ENCODE assay signal across 1 cellular context in the genomic region with DNA sequence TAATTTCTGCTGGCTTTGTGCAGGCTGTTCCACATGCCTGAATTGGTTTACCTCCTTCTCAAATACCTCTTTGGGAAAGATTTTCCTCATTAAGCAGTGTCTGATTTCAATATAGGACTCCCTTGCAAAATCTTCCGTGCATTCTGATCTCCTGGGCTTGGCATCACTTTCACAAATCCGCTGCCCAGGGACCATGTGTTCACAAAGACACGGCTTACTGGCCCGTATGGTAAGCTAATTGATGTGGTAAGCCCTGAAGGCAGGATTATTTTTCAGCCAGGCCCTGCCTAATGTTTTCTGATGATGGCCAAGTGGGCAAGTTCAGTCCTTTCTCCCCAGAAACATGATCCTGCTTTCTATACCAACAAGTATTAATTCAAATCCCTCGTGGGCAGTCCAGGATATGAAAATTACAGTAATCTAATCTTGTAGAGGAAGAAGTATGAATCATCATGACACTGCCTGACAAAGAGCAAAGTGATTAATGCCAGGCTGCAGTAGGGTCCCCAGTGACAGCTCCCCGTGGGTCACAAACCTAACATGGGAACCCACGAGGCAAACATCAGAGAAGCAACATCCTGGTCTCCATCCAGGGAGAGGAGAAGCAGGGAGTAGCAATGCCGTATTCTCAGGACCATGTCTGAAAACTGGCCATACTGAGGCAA.
TF ChIP-seq lines count a peak whose summit lies in the region.

No MANE protein-coding gene starts in this region.

TF ChIP-seq in GM12878, 131 proteins besides CTCF, POLR2A, EP300 and RAD21 (continued from another document):
- no peak for TF ChIP-seq ZNF24 (IDR thresholded peaks at IDR 0.05)
- no peak for TF ChIP-seq SREBF2 (IDR thresholded peaks at IDR 0.05; ENCODE audit: low read length)
- TF ChIP-seq MYB (IDR thresholded peaks at IDR 0.05; ENCODE audit: borderline replicate concordance, low read depth, low read length) = no peak
- TF ChIP-seq, protein P1, sequence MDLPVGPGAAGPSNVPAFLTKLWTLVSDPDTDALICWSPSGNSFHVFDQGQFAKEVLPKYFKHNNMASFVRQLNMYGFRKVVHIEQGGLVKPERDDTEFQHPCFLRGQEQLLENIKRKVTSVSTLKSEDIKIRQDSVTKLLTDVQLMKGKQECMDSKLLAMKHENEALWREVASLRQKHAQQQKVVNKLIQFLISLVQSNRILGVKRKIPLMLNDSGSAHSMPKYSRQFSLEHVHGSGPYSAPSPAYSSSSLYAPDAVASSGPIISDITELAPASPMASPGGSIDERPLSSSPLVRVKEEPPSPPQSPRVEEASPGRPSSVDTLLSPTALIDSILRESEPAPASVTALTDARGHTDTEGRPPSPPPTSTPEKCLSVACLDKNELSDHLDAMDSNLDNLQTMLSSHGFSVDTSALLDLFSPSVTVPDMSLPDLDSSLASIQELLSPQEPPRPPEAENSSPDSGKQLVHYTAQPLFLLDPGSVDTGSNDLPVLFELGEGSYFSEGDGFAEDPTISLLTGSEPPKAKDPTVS (IDR thresholded peaks at IDR 0.05; ENCODE audit: low read depth, low read length) = no peak
- TF ChIP-seq MYC (IDR thresholded peaks at IDR 0.05; ENCODE audit: insufficient read depth, insufficient read length, insufficient replicate concordance, low read length, severe bottlenecking) = no peak
- TF ChIP-seq, protein P2, sequence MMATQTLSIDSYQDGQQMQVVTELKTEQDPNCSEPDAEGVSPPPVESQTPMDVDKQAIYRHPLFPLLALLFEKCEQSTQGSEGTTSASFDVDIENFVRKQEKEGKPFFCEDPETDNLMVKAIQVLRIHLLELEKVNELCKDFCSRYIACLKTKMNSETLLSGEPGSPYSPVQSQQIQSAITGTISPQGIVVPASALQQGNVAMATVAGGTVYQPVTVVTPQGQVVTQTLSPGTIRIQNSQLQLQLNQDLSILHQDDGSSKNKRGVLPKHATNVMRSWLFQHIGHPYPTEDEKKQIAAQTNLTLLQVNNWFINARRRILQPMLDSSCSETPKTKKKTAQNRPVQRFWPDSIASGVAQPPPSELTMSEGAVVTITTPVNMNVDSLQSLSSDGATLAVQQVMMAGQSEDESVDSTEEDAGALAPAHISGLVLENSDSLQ (IDR thresholded peaks at IDR 0.05) = no peak
- no peak for TF ChIP-seq IRF4 (IDR thresholded peaks at IDR 0.05; ENCODE audit: low read depth, low read length)
- TF ChIP-seq HDGF (IDR thresholded peaks at IDR 0.05) = no peak
- no peak for TF ChIP-seq TBL1XR1 (IDR thresholded peaks at IDR 0.05; ENCODE audit: low read depth, low read length)
- TF ChIP-seq ASH2L (IDR thresholded peaks at IDR 0.05; ENCODE audit: borderline replicate concordance, low read depth) = no peak
- no peak for TF ChIP-seq RCOR1 (conservative IDR thresholded peaks at IDR 0.05; ENCODE audit: low read depth, low read length)
- TF ChIP-seq WRNIP1 (IDR thresholded peaks at IDR 0.05; ENCODE audit: borderline replicate concordance, low read depth, low read length) = no peak
